Comparison of ENCODE assay signal across 8 cellular contexts in the genomic region with DNA sequence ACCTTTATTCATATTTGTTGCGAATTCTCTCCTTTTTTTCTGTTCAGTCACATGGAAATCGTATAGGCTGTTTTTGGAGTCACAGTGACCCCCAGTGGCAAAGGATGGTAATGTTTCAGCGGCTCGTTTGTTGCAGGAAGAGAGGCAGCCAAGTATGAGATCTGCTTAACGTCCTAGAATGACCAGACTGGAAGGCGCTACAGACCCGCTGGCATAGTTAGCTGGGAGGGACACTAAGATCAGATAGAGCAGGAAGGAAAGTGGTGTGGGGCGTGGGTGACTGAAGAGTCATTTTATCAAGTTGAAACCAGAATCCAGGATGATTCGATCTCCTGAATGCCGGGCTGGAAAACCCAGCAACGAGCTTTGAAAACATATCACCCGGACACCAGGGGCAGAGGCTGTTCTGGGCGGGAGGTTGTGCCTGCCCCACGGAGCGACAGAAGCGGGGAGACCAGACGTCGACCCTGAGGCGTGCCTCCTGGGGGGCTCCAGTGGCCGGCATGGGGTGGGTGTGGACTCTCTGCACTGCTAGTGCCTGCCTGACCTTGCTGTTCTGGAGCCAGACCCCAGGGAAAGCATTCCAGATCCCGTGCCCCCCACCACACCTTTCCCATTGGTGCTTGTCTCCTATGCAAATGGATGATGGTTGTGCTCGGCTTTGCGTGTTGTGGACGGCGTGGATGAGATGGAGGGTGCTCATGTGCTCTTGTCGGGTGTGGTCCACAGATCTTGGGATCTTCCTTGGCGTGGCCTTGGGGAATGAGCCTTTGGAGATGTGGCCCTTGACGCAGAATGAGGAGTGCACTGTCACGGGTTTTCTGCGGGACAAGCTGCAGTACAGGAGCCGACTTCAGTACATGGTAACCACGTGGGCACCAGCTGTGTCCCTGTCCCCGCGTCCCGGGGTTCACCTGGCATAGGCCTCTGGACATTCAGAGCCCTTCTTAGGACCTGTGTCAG. TPM values are rescaled to one million over a fixed set of nuclear protein-coding genes. Genes with fewer than 3 reads are reported as not detected.
DNase-seq lines count a peak whose midpoint lies in the region; ATAC-seq and TF ChIP-seq lines count a peak whose summit lies in the region.

No MANE protein-coding gene starts in this region.

- no peaks in the 10 kb centered on the region for H3K9me3 ChIP-seq in gastroesophageal sphincter

- no peak for TF ChIP-seq POLR2A in gastroesophageal sphincter (IDR thresholded peaks at IDR 0.05)

- H3K4me1 ChIP-seq in gastroesophageal sphincter, result peaks cover 0 to 8% (median 0%) of the 10 kb centered on the region in 3 donors

- H3K27ac ChIP-seq in gastroesophageal sphincter (peak overlapping the region in 3 of 4 donors; percentile 41 to 66 (median 65)), substantia nigra (ENCODE audit: low read depth, low read length, poor library complexity, severe bottlenecking) (no peak overlapping the region)

- no peak for TF ChIP-seq EP300 in gastroesophageal sphincter (IDR thresholded peaks at IDR 0.05)

- peak overlapping the region in 1 of 2 donors; percentile 30 for H3K4me3 ChIP-seq in gastroesophageal sphincter

- peak; percentile 77 for DNase-seq in LoVo (ENCODE audit: low spot score)
- peak; percentile 85 for DNase-seq in SK-MEL-5 (ENCODE audit: low read depth, low spot score)
- DNase-seq in activated naive CD4-positive, alpha-beta T cell (lab: John Stamatoyannopoulos, UW), result peak; percentile 55 to 69 (median 61)
- DNase-seq in omental fat pad (ENCODE audit: low spot score), result peak; percentile 70
- peak in 39 of 49 donors; percentile 18 to 81 (median 62) for DNase-seq in substantia nigra (lab: John Stamatoyannopoulos, UW)

- TF ChIP-seq CTCF in GM12872 (IDR thresholded peaks at IDR 0.05; ENCODE audit: insufficient read depth, low read depth, low read length), result peak; percentile 85
- TF ChIP-seq CTCF in gastroesophageal sphincter (IDR thresholded peaks at IDR 0.05), result peak in 3 of 4 experiments; percentile 90 to 98 (median 96)
- peak in 2 of 3 donors; percentile 86 to 87 for TF ChIP-seq CTCF in omental fat pad (IDR thresholded peaks at IDR 0.05)

- ATAC-seq in gastroesophageal sphincter, result peak; percentile 77
- peak; percentile 81 for ATAC-seq in omental fat pad (ENCODE audit: low FRiP score)
- ATAC-seq in GM21737 (IDR thresholded peaks at IDR 0.05; ENCODE audit: unreplicated experiment), result no peak

- no peaks in the 10 kb centered on the region for H3K27me3 ChIP-seq in gastroesophageal sphincter

- H3K36me3 ChIP-seq in gastroesophageal sphincter, result no peaks in the 10 kb centered on the region

- in situ Hi-C loops in SK-MEL-5 (cut with HindIII; ENCODE audit: low pct_unique_long_range_greater_than_20kb, low sequenced_read_pairs), result no loop called here

- WGBS in gastroesophageal sphincter (ENCODE audit: low coverage in 1 of 2), 2 donors, result 1 to 2% methylated on average over 12 of the region's 35 CpGs

RNA-seq across cellular contexts. Expression of a gene that starts 7.7 kb away (rescaled TPM):
- total RNA-seq in SK-MEL-5 (2014; rRNA removed; shearing (Covaris generic)), result 0.24 and 0.71 TPM in 2 replicates
- polyA plus RNA-seq in SK-MEL-5 (2015; cell fraction: cytosol; rRNA removed), result not detected in 2 replicates
- not detected in 2 replicates for polyA plus RNA-seq in SK-MEL-5 (2015; cell fraction: nucleus; rRNA removed)
- 1 to 10 TPM; 1.6 to 4.1 (median 2.8) TPM for total RNA-seq in gastroesophageal sphincter
- 1 to 10 TPM in 3 of 4 donors, under 1 TPM in 1; 0.38 to 1.3 (median 1.2) TPM for total RNA-seq in omental fat pad

RNA-seq across cellular contexts. Expression of a gene that starts 31.8 kb away (rescaled TPM):
- total RNA-seq in SK-MEL-5 (2014; rRNA removed; shearing (Covaris generic)), result 1.7 and 4.0 TPM in 2 replicates
- 7.6 and 15.8 TPM in 2 replicates for polyA plus RNA-seq in SK-MEL-5 (2015; cell fraction: cytosol; rRNA removed)
- polyA plus RNA-seq in SK-MEL-5 (2015; cell fraction: nucleus; rRNA removed), result 16.8 and 18.0 TPM in 2 replicates
- total RNA-seq in gastroesophageal sphincter, result 100 to 1,000 TPM in 1 of 4 donors, 10 to 100 TPM in 3; 70.9 to 234 (median 85.9) TPM
- total RNA-seq in omental fat pad, result 10 to 100 TPM; 19.3 to 70.1 (median 32.4) TPM
